9 cellular contexts compared by ENCODE assay signal in the genomic region with DNA sequence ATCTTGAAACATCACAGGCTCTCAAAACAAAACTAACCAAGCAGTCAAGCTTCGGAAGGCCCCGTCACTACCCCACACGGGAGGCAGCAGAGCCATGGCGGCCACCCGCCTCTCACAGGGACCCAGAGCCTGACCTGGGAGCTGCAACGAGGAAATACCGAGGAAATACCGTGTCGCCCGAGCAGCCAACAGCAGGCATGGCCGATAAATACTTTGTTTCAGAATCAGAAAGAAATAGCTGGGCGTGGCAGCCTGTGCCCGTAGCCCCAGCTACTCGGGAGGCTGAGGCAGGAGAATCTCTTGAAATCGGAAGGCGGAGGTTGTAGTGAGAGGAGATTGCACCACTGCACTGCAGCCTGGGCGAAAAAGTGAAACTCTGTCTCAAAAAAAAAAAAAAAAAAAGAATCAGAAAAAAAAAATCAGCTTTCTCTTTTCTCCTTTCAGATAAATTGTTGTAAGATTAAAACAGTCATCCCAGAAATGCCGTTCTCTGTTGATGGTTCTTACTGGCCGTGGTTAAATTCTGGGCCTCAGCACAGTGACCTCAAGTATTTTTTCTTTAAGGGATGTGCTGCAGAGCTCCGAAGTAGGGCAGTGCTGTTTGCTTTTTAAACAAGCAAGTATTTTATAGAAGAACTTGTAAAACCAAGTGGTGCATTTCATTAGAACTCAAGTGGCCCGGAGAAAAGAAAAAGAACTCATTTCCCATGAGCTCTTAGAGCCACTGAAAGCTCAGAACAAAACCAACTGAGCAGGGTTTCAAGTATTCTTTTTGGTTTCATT. TPM values are rescaled to one million over a fixed set of nuclear protein-coding genes. Genes with fewer than 3 reads are reported as not detected.
DNase-seq lines count a peak whose midpoint lies in the region; ATAC-seq, FAIRE-seq and TF ChIP-seq lines count a peak whose summit lies in the region.
"Had no signal": no experiment of that assay in that cellular context is flagged by ENCODE, and none has a peak within 500 bp of the region (broad histone marks: within the 10 kb centered on the region; RNA-seq: fewer than 3 reads in every experiment).

No MANE protein-coding gene starts in this region.

- POLR2A ChIA-PET in WTC11 (lab: Charles Lee): no interaction called here

- TF ChIP-seq CTCF in WTC11 (IDR thresholded peaks at IDR 0.05) (no peak), gastrocnemius medialis (IDR thresholded peaks at IDR 0.05 in 4 of 5, conservative IDR thresholded peaks at IDR 0.05 in 1 of 5) (no peak)

- H3K36me3 Mint-ChIP-seq in WTC11: peaks cover 5% of the 10 kb centered on the region
- H3K36me3 Mint-ChIP-seq in effector memory CD8-positive, alpha-beta T cell (ENCODE audit: insufficient read depth): peaks cover 14% of the 10 kb centered on the region

- in situ Hi-C loops in gastrocnemius medialis (cut with MboI; ENCODE audit: low sequenced_read_pairs in 4 of 4): no loop called here

- intact Hi-C loops in gastrocnemius medialis (cut with DNase I; ENCODE audit: low total_unique reads): loop anchor here (2.0 kb wide), 1 partner anchor 55 kb away; no protein-coding TSS in a partner anchor

- FAIRE-seq in frontal cortex (lab: Jason Lieb, UNC): no peak

- no peak overlapping the region for H3K4me3 Mint-ChIP-seq in WTC11
- H3K4me3 Mint-ChIP-seq in effector memory CD8-positive, alpha-beta T cell: peak overlapping the region; percentile 78 to 80

- ATAC-seq in WTC11 (no peak), gastrocnemius medialis (no peak)
- peak; percentile 21 for ATAC-seq in effector memory CD8-positive, alpha-beta T cell (replicated peaks)

- no peaks in the 10 kb centered on the region for H3K27me3 Mint-ChIP-seq in WTC11 (ENCODE audit: low read depth)
- H3K27me3 Mint-ChIP-seq in effector memory CD8-positive, alpha-beta T cell: no peaks in the 10 kb centered on the region

- peaks cover 5% of the 10 kb centered on the region for H3K4me1 Mint-ChIP-seq in WTC11
- H3K4me1 Mint-ChIP-seq in effector memory CD8-positive, alpha-beta T cell (ENCODE audit: low read depth in 2 of 2): peaks cover 37 to 39% of the 10 kb centered on the region in 2 donors

- CTCF ChIA-PET in WTC11 (lab: Charles Lee): interaction anchor here (0.5 to 3.7 kb wide), 3 partner anchors 84 to 94 kb away, joined by 4 to 17 read pairs (median 4); no protein-coding TSS in a partner anchor

- no peak for TF ChIP-seq POLR2A in gastrocnemius medialis (IDR thresholded peaks at IDR 0.05)

- no peaks in the 10 kb centered on the region for H3K36me3 ChIP-seq in gastrocnemius medialis

- no peaks in the 10 kb centered on the region for H3K9me3 ChIP-seq in gastrocnemius medialis

- H3K27ac Mint-ChIP-seq in WTC11: 0 out of 2 replicates have a peak overlapping the region, but pooled peaks have one; percentile 27
- peak overlapping the region; percentile 85 to 90 for H3K27ac Mint-ChIP-seq in effector memory CD8-positive, alpha-beta T cell

- H3K27ac ChIP-seq in gastrocnemius medialis: no peak overlapping the region

- H3K27me3 ChIP-seq in gastrocnemius medialis: no peaks in the 10 kb centered on the region

- H3K4me1 ChIP-seq in gastrocnemius medialis: peaks cover 11 to 16% of the 10 kb centered on the region in 2 donors

- no peaks in the 10 kb centered on the region; the same call in 1 of the 2 replicates for H3K9me3 Mint-ChIP-seq in WTC11
- H3K9me3 Mint-ChIP-seq in effector memory CD8-positive, alpha-beta T cell: no peaks in the 10 kb centered on the region

- DNase-seq in EH (ENCODE audit: low read depth) (peak; percentile 62), WTC11 (ENCODE audit: low spot score) (no peak), gastrocnemius medialis (no peak), NCI-H82 treated with DMSO at 0.1 percent for 48 hours (lab: John Stamatoyannopoulos, UW; ENCODE audit: unreplicated experiment) (no peak), NCI-H524 (lab: John Stamatoyannopoulos, UW) (no peak), frontal cortex (ENCODE audit: low spot score in 2 of 2) (no peak), COLO829 (ENCODE audit: low spot score) (no peak)
- no peak for DNase-seq in effector memory CD8-positive, alpha-beta T cell
- DNase-seq: NCI-H1436 treated with DMSO at 0.1 percent for 48 hours had no signal

- peak overlapping the region in 3 of 4 donors; percentile 14 to 25 (median 20) for H3K4me3 ChIP-seq in gastrocnemius medialis

TF ChIP-seq in WTC11, 78 proteins besides CTCF, POLR2A, EP300 and RAD21:
- TF ChIP-seq, protein P1, sequence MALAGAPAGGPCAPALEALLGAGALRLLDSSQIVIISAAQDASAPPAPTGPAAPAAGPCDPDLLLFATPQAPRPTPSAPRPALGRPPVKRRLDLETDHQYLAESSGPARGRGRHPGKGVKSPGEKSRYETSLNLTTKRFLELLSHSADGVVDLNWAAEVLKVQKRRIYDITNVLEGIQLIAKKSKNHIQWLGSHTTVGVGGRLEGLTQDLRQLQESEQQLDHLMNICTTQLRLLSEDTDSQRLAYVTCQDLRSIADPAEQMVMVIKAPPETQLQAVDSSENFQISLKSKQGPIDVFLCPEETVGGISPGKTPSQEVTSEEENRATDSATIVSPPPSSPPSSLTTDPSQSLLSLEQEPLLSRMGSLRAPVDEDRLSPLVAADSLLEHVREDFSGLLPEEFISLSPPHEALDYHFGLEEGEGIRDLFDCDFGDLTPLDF (CRISPR knock-in tag; IDR thresholded peaks at IDR 0.05): no peak

RNA-seq across cellular contexts. Expression of a gene that starts 6.7 kb away (rescaled TPM):
- total RNA-seq in WTC11 (2021) (10.5 to 13.0 TPM (median 10.8 TPM) in 3 replicates), gastrocnemius medialis (10 to 100 TPM in 2 of 4 donors, 1 to 10 TPM in 2; 7.7 to 15.8 (median 10.2) TPM), frontal cortex (10.2 TPM)

RNA-seq across cellular contexts. Expression of a gene that starts 17.5 kb away (rescaled TPM):
- total RNA-seq in WTC11 (2021) (10.2 to 12.3 TPM (median 10.9 TPM) in 3 replicates), gastrocnemius medialis (under 1 TPM; 0.10 to 0.91 (median 0.33) TPM), frontal cortex (22.8 TPM)
